1 cellular context compared by ENCODE assay signal in genomic region chr22:23893446-23893956, GRCh38.
TF ChIP-seq lines count a peak whose summit lies in the region.

No MANE protein-coding gene starts in this region.

TF ChIP-seq in IMR-90, 13 proteins besides CTCF, POLR2A, EP300 and RAD21 (continued from another document):
- TF ChIP-seq BHLHE40 (IDR thresholded peaks at IDR 0.05; ENCODE audit: low read depth, low read length) (no peak), MXI1 (IDR thresholded peaks at IDR 0.05; ENCODE audit: borderline replicate concordance, low read depth, low read length) (no peak), RFX5 (IDR thresholded peaks at IDR 0.05; ENCODE audit: low read depth, low read length) (no peak)
